In genomic region chr15:50188793-50189192, GRCh38 we compare ENCODE assay signal across 6 cellular contexts. TPM values are rescaled to one million over a fixed set of nuclear protein-coding genes. Genes with fewer than 3 reads are reported as not detected.
"Had no signal": no experiment of that assay in that cellular context is flagged by ENCODE, and none has a peak within 500 bp of the region (broad histone marks: within the 10 kb centered on the region; RNA-seq: fewer than 3 reads in every experiment).

No MANE protein-coding gene starts in this region.

RNA-seq across cellular contexts. Expression of gene SLC27A2, which starts 6.8 kb away (rescaled TPM):
- total RNA-seq: osteoblast, osteocyte, psoas muscle, pulmonary artery endothelial cell, right atrium auricular region had no signal
- polyA plus RNA-seq: smooth muscle cell had no signal
